Comparison of ENCODE assay signal across 8 cellular contexts in the genomic region with DNA sequence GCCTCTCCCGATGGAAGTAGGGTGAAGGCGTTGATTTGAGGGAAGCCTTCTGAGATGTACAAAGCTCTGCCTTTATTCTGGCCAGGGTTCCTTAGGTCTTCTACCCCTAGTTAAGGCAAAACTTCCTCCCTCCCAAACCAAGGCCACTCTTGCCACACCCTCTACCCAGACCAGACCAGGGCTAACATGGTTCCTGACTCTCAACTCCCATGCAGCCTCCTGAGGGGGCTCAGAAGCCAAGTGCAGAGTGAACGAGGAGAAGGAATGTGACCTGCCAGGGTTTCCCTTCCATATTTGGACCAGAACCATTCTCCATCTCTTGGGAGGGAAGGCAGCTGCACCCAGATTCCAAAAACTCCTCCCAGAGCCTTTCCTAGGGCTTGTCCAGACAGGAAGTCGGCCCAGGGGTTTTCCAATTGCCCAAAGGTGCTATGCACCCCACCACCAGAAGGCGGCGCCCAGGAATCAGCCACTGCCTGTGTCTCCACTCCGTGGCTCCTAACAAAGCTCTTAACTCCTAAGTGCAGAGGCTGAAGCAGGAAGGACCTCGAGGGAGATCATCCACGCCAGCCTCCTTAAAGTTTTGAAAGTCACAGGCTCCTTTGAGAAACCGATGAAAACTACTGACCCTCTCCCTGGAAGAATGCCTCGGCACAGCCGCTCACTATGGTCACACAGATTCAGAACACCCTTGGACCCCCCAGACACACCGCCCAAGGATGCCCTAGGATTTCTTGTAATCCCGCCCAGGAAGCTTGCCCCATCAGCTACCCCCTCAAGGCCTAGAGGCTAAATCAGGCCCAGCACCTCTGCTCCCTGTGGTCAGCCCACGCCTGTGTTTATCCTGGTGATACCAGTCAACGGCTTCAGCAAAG.
DNase-seq lines count a peak whose midpoint lies in the region; ATAC-seq, FAIRE-seq and TF ChIP-seq lines count a peak whose summit lies in the region.

No MANE protein-coding gene starts in this region.

- no peak overlapping the region for H3K27ac ChIP-seq in OCI-LY3 (ENCODE audit: low read length)
- H3K27ac ChIP-seq in trophoblast cell (ENCODE audit: low read depth, low read length): no peak overlapping the region

- H2BK5ac ChIP-seq in trophoblast cell (ENCODE audit: low read depth, low read length, poor library complexity): no peak overlapping the region

- no CpG with 5 or more reads among the region's 16 CpGs for WGBS in trophoblast cell (ENCODE audit: extremely low coverage, insufficient coverage, insufficient read length)

- peak overlapping the region; percentile 81 for H4K91ac ChIP-seq in trophoblast cell (ENCODE audit: low read depth, low read length)

- peak overlapping the region; percentile 52 for H3K14ac ChIP-seq in trophoblast cell (ENCODE audit: low read length)

- peak overlapping the region; percentile 68 for H3K4ac ChIP-seq in trophoblast cell (ENCODE audit: low read depth, low read length)

- H3K27me3 ChIP-seq in OCI-LY3 (ENCODE audit: low read depth, low read length) (peaks cover 24% of the 10 kb centered on the region; the same call in 1 of the 2 replicates), trophoblast cell (ENCODE audit: insufficient read depth, low read length) (no peaks in the 10 kb centered on the region)

- peak overlapping the region; percentile 57 for H2BK120ac ChIP-seq in trophoblast cell (ENCODE audit: insufficient read depth, low read length, poor library complexity)

- H3K18ac ChIP-seq in trophoblast cell (ENCODE audit: low read length): peak overlapping the region; percentile 26

- H4K12ac ChIP-seq in trophoblast cell (ENCODE audit: low read depth, low read length): peak overlapping the region; percentile 27

- TF ChIP-seq CTCF in D721Med (IDR thresholded peaks at IDR 0.05; ENCODE audit: insufficient read depth, missing control alignments): peak; percentile 92
- peak; percentile 99 for TF ChIP-seq CTCF in OCI-LY3 (IDR thresholded peaks at IDR 0.05; ENCODE audit: low read depth, low read length)
- peak; percentile 98 for TF ChIP-seq CTCF in fibroblast of pulmonary artery (IDR thresholded peaks at IDR 0.05; ENCODE audit: low read length, missing control alignments)

- H3K4me1 ChIP-seq in OCI-LY3 (ENCODE audit: low read length) (peaks cover 16% of the 10 kb centered on the region), trophoblast cell (ENCODE audit: control insufficient read depth in 1 of 2, insufficient read depth in 2 of 2, low read length in 2 of 2) (peaks cover 3% of the 10 kb centered on the region in 2 experiments)

- ATAC-seq in HG02885 (IDR thresholded peaks at IDR 0.05; ENCODE audit: poor library complexity, unreplicated experiment) (peak; percentile 67), GM18861 (IDR thresholded peaks at IDR 0.05; ENCODE audit: unreplicated experiment) (no peak), HG02970 (IDR thresholded peaks at IDR 0.05; ENCODE audit: low FRiP score, unreplicated experiment) (no peak)

- H3K79me2 ChIP-seq in OCI-LY3 (ENCODE audit: low read length): no peaks in the 10 kb centered on the region
- no peaks in the 10 kb centered on the region for H3K79me2 ChIP-seq in trophoblast cell (ENCODE audit: control insufficient read depth, insufficient read depth, low read length, poor library complexity)

- H2BK12ac ChIP-seq in trophoblast cell (ENCODE audit: low read length): peak overlapping the region; percentile 15

- H3K23ac ChIP-seq in trophoblast cell (ENCODE audit: low read length): no peak overlapping the region

- no peak for FAIRE-seq in D721Med (lab: Jason Lieb, UNC)

- H3K79me1 ChIP-seq in trophoblast cell (ENCODE audit: low read length): peaks cover 3% of the 10 kb centered on the region

- H3K4me2 ChIP-seq in OCI-LY3 (ENCODE audit: low read length) (peak overlapping the region; percentile 23), trophoblast cell (ENCODE audit: low read length) (no peak overlapping the region)

- H3K9me3 ChIP-seq in OCI-LY3 (ENCODE audit: insufficient read depth, low read length): no peaks in the 10 kb centered on the region
- H3K9me3 ChIP-seq in trophoblast cell (ENCODE audit: insufficient read depth, low read depth, low read length): no peaks in the 10 kb centered on the region

- peak overlapping the region; percentile 77 for H4K8ac ChIP-seq in trophoblast cell (ENCODE audit: low read depth, low read length)

- H2AFZ ChIP-seq in OCI-LY3 (ENCODE audit: low read depth, low read length) (peak overlapping the region; percentile 91), trophoblast cell (ENCODE audit: insufficient read depth, low read length, poor library complexity) (peak overlapping the region; percentile 66)

- H3K4me3 ChIP-seq in OCI-LY3 (ENCODE audit: low read length) (no peak overlapping the region), fibroblast of pulmonary artery (replicated peaks; ENCODE audit: low read depth, low read length) (no peak overlapping the region), trophoblast cell (ENCODE audit: low read depth, low read length) (no peak overlapping the region)

- peak overlapping the region; percentile 23 for H2AK5ac ChIP-seq in trophoblast cell (ENCODE audit: low read length)

- H4K20me1 ChIP-seq in OCI-LY3 (ENCODE audit: insufficient read depth, low read length): no peaks in the 10 kb centered on the region

- H3K9ac ChIP-seq in OCI-LY3 (ENCODE audit: low read length): no peak overlapping the region
- no peak overlapping the region for H3K9ac ChIP-seq in trophoblast cell (ENCODE audit: low read length)

- H3K36me3 ChIP-seq in OCI-LY3 (replicated peaks; ENCODE audit: low read depth, low read length) (no peaks in the 10 kb centered on the region), trophoblast cell (ENCODE audit: control insufficient read depth in 1 of 2, insufficient read depth in 2 of 2, low read length in 2 of 2) (no peaks in the 10 kb centered on the region)

- DNase-seq in D721Med (ENCODE audit: insufficient read length, low spot score) (no peak), fibroblast of pulmonary artery (ENCODE audit: low read depth) (peak; percentile 77), trophoblast cell (peak; percentile 74 to 87)
- DNase-seq in activated T-cell treated with anti-CD3 and anti-CD28 coated beads, Interleukin-2, amount 50 U/mL, for 1 hour: peak; percentile 63
